ENCODE assay signal across 27 cellular contexts in the genomic region with DNA sequence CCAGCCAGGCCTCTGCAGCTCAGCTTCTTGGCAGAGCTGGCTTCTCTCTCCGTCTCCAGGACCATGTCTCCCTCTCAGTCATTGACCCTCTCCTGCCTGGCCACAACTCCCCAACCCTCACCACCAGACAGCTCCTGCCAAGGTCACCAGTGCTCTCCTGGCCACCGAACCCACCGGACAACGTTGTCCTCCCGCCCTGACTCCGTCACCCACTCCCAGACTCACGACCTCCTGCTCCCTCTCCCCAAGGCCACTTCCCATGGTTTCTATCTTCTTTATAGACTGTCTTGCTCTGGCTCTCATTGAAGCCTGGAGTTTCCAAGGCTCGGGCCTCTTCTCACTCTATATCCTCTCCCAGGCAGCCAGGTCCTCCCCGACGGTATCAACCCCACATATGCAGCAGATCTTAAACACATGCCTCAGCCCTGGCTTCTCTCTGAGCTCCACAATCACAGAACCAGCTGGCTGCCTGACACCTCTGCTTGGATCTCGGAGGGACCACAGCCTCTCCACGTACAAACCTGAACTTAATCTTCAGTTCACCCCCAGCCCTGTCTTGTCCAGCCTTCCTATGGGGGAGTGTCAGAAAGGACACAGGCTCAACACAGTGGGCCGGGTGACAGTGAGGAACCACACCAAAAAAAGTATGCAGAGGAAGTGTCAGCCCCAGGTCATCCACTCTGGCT.
DNase-seq lines count a peak whose midpoint lies in the region; ATAC-seq, FAIRE-seq and TF ChIP-seq lines count a peak whose summit lies in the region.
"Had no signal": no experiment of that assay in that cellular context is flagged by ENCODE, and none has a peak within 500 bp of the region (broad histone marks: within the 10 kb centered on the region; RNA-seq: fewer than 3 reads in every experiment).

No MANE protein-coding gene starts in this region.

- CTCF ChIA-PET in H1 (lab: Charles Lee; ENCODE audit: partially characterized antibody) = interaction anchor here (0.6 to 7.7 kb wide), 11 partner anchors 9 to 177 kb away, joined by 3 to 111 read pairs (median 4); no protein-coding TSS in a partner anchor

- no peak overlapping the region for H3K56ac ChIP-seq in H1 (replicated peaks; ENCODE audit: insufficient read length, low read depth, low read length)

- no peak overlapping the region for H3K18ac ChIP-seq in H1 (ENCODE audit: extremely low read depth, low read length)

- no peak overlapping the region for H4K8ac ChIP-seq in H1 (ENCODE audit: extremely low read depth, insufficient read depth, low read length)

- TF ChIP-seq EP300 in H1 (IDR thresholded peaks at IDR 0.05; ENCODE audit: borderline replicate concordance in 1 of 2, low read depth in 2 of 2, low read length in 2 of 2) = no peak

- intact Hi-C loops in posterior vena cava (cut with DNase I) = no loop called here
- intact Hi-C loops in breast epithelium (cut with DNase I; ENCODE audit: low total_unique reads) = no loop called here

- no peak overlapping the region for H2AK5ac ChIP-seq in H1 (ENCODE audit: low read depth, low read length)

- H3K9me3 ChIP-seq in H1 (ENCODE audit: insufficient read depth in 2 of 2, low read depth in 1 of 2, low read length in 1 of 2) (no peaks in the 10 kb centered on the region), breast epithelium (no peaks in the 10 kb centered on the region)
- H3K9me3 ChIP-seq: BE2C had no signal

- no peak overlapping the region for H2BK5ac ChIP-seq in H1 (ENCODE audit: low read depth, low read length)

- H2BK120ac ChIP-seq in H1 (replicated peaks; ENCODE audit: low read depth, low read length) = no peak overlapping the region

- no peak overlapping the region for H3K23ac ChIP-seq in H1 (ENCODE audit: insufficient read length)

- H3K4me1 ChIP-seq in H1 (replicated peaks in 1 of 4; ENCODE audit: control insufficient read depth in 3 of 4, insufficient read depth in 4 of 4, low read length in 3 of 4) (peaks cover 0 to 8% (median 2%) of the 10 kb centered on the region in 4 experiments; a peak in 3 of 7 replicates), breast epithelium (no peaks in the 10 kb centered on the region)
- H3K4me1 ChIP-seq: BE2C had no signal

- DNase-seq in activated CD8-positive, alpha-beta memory T cell treated with anti-CD3 and anti-CD28 coated beads for 24 hours = peak; percentile 30
- no peak for DNase-seq in activated CD8-positive, alpha-beta memory T cell treated with anti-CD3 and anti-CD28 coated beads, Interleukin-2, amount 50 U/mL, for 4 hours
- no peak for DNase-seq in H1 (ENCODE audit: low read depth in 1 of 2, low spot score in 2 of 2)
- peak; percentile 55 for DNase-seq in posterior vena cava (ENCODE audit: low spot score)
- DNase-seq in breast epithelium (ENCODE audit: low spot score in 2 of 2) = no peak
- DNase-seq: BE2C; CD8-positive, alpha-beta memory T cell; DMS 273 treated with DMSO at 0.1 percent for 48 hours; DMS79; EL; GDM1; H7; Karpas-422; NCI-H1092; NCI-H1417 treated with DMSO at 0.1 percent for 48 hours; NCI-H1694 treated with DMSO at 0.1 percent for 48 hours; NCI-H2081; NCI-H2227 treated with DMSO at 0.1 percent for 48 hours; NCI-H510A; NCI-H69; RPMI8226; SIG-M5 had no signal

- no peaks in the 10 kb centered on the region for H3K23me2 ChIP-seq in H1 (ENCODE audit: low read depth, low read length)

- H3K9ac ChIP-seq in H1 (replicated peaks in 1 of 4; ENCODE audit: extremely low read depth in 1 of 4, low read depth in 3 of 4, low read length in 3 of 4) = no peak overlapping the region

- H2BK20ac ChIP-seq in H1 (ENCODE audit: low read length) = no peak overlapping the region

- POLR2A ChIA-PET in H1 (lab: Charles Lee; ENCODE audit: partially characterized antibody) = no interaction called here

- H2BK15ac ChIP-seq in H1 (ENCODE audit: low read length) = no peak overlapping the region

- no peak overlapping the region for H4K5ac ChIP-seq in H1 (ENCODE audit: insufficient read length, low read depth, low read length)

- no peaks in the 10 kb centered on the region for H3K79me1 ChIP-seq in H1 (ENCODE audit: low read depth, low read length)

- no peaks in the 10 kb centered on the region for H3K36me3 ChIP-seq in H1 (ENCODE audit: control insufficient read depth in 2 of 4, insufficient read depth in 4 of 4, low read length in 3 of 4)
- no peaks in the 10 kb centered on the region for H3K36me3 ChIP-seq in breast epithelium
- H3K36me3 ChIP-seq: BE2C had no signal

- H3K4me3 ChIP-seq in H1 (ENCODE audit: extremely low read depth in 1 of 4, insufficient read depth in 2 of 4, low read depth in 3 of 4, low read length in 4 of 4) (no peak overlapping the region), breast epithelium (no peak overlapping the region)
- H3K4me3 ChIP-seq: GM12878 had no signal

- peak overlapping the region; percentile 19 for H4K91ac ChIP-seq in H1 (replicated peaks; ENCODE audit: insufficient read length, low read length)

- no peak overlapping the region for H3K4me2 ChIP-seq in H1 (ENCODE audit: insufficient read depth in 1 of 2, low read depth in 2 of 2, low read length in 2 of 2)

- TF ChIP-seq CTCF in H1 (IDR thresholded peaks at IDR 0.05; ENCODE audit: control extremely low read depth in 1 of 3, insufficient read depth in 1 of 3, low read depth in 1 of 3, low read length in 3 of 3) = no peak
- no peak for TF ChIP-seq CTCF in breast epithelium (IDR thresholded peaks at IDR 0.05)

- no peak overlapping the region for H3K4ac ChIP-seq in H1 (replicated peaks; ENCODE audit: insufficient read length, low read depth, low read length)

- no peak for TF ChIP-seq RAD21 in H1 (IDR thresholded peaks at IDR 0.05 in 1 of 2, conservative IDR thresholded peaks at IDR 0.05 in 1 of 2; ENCODE audit: low read depth in 2 of 2, low read length in 2 of 2)

- FAIRE-seq in H1 (lab: Jason Lieb, UNC) = no peak
- FAIRE-seq: GM12878, HepG2 had no signal

- H2AFZ ChIP-seq in H1 (ENCODE audit: low read length) = no peak overlapping the region

- 88% methylated on average over 13 of the region's 13 CpGs; no CpG with 5 or more reads in 1 of the 2 experiments for WGBS in H1 (ENCODE audit: extremely low coverage in 1 of 2, insufficient coverage in 1 of 2, insufficient read length in 1 of 2, insufficient replicate concordance in 2 of 2, low coverage in 1 of 2, low lambda C conversion rate in 2 of 2, missing lambda C conversion rate in 1 of 2), 2 experiments

- H3K14ac ChIP-seq in H1 (ENCODE audit: insufficient read length) = no peak overlapping the region

- TF ChIP-seq POLR2A in H1 (IDR thresholded peaks at IDR 0.05; ENCODE audit: control extremely low read depth in 1 of 2, low read depth in 2 of 2, low read length in 2 of 2) = no peak
- no peak for TF ChIP-seq POLR2A in breast epithelium (IDR thresholded peaks at IDR 0.05)

- H3K27ac ChIP-seq in H1 (ENCODE audit: low read depth, low read length) = no peak overlapping the region
- H3K27ac ChIP-seq in breast epithelium = no peak overlapping the region
- H3K27ac ChIP-seq: 22Rv1 had no signal

- no peaks in the 10 kb centered on the region for H3K79me2 ChIP-seq in H1 (ENCODE audit: control insufficient read depth in 1 of 2, insufficient read depth in 2 of 2, low read length in 2 of 2)

- H3K27me3 ChIP-seq in H1 (replicated peaks in 1 of 4; ENCODE audit: control insufficient read depth in 3 of 4, extremely low read depth in 1 of 4, insufficient read depth in 3 of 4, low read length in 3 of 4) = 0 out of 7 replicates have a peak, but pooled peaks cover 0 to 3% (median 0%) of the 10 kb centered on the region in 4 experiments
- peaks cover 0 to 7% of the 10 kb centered on the region in 2 donors for H3K27me3 ChIP-seq in breast epithelium
- H3K27me3 ChIP-seq: BE2C had no signal

- no peaks in the 10 kb centered on the region for H4K20me1 ChIP-seq in H1 (replicated peaks in 1 of 2; ENCODE audit: control insufficient read depth in 1 of 2, insufficient read depth in 2 of 2, low read length in 2 of 2)

- ATAC-seq in GM18873 (IDR thresholded peaks at IDR 0.05; ENCODE audit: low FRiP score, unreplicated experiment) = no peak
- no peak for ATAC-seq in GM21825 (IDR thresholded peaks at IDR 0.05; ENCODE audit: unreplicated experiment)
- ATAC-seq: GM12878, HepG2 had no signal

- H2BK12ac ChIP-seq in H1 (ENCODE audit: low read depth, low read length) = no peak overlapping the region

TF ChIP-seq in H1, 55 proteins besides CTCF, POLR2A, EP300 and RAD21:
- TF ChIP-seq ATF3 (IDR thresholded peaks at IDR 0.05; ENCODE audit: insufficient read depth, low read depth, low read length) (no peak), TEAD4 (IDR thresholded peaks at IDR 0.05; ENCODE audit: low read depth, low read length) (no peak), NANOG (IDR thresholded peaks at IDR 0.05; ENCODE audit: insufficient read depth, low read depth, low read length, poor library complexity, severe bottlenecking) (no peak), ASH2L (IDR thresholded peaks at IDR 0.05; ENCODE audit: low read length) (no peak), POU5F1 (IDR thresholded peaks at IDR 0.05; ENCODE audit: low read depth, low read length) (no peak), CBX5 (IDR thresholded peaks at IDR 0.05; ENCODE audit: low read depth, low read length) (no peak), GTF2F1 (IDR thresholded peaks at IDR 0.05; ENCODE audit: borderline replicate concordance, low read depth, low read length) (no peak), TCF12 (IDR thresholded peaks at IDR 0.05; ENCODE audit: low read depth, low read length) (no peak), RXRA (IDR thresholded peaks at IDR 0.05; ENCODE audit: insufficient read depth, low read depth, low read length) (no peak), SUZ12 (IDR thresholded peaks at IDR 0.05; ENCODE audit: low read length) (no peak), SP2 (IDR thresholded peaks at IDR 0.05; ENCODE audit: low read length) (no peak), RFX5 (IDR thresholded peaks at IDR 0.05; ENCODE audit: borderline replicate concordance, low read depth, low read length) (no peak), SIX5 (IDR thresholded peaks at IDR 0.05; ENCODE audit: low read depth, low read length) (no peak), JUN (IDR thresholded peaks at IDR 0.05; ENCODE audit: low read depth, low read length) (no peak), SIN3A (conservative IDR thresholded peaks at IDR 0.05 in 1 of 2, IDR thresholded peaks at IDR 0.05 in 1 of 2; ENCODE audit: low read depth in 1 of 2, low read length in 2 of 2) (no peak)
- TF ChIP-seq, protein P1, sequence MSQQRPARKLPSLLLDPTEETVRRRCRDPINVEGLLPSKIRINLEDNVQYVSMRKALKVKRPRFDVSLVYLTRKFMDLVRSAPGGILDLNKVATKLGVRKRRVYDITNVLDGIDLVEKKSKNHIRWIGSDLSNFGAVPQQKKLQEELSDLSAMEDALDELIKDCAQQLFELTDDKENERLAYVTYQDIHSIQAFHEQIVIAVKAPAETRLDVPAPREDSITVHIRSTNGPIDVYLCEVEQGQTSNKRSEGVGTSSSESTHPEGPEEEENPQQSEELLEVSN (IDR thresholded peaks at IDR 0.05) = no peak

Comparison
In these comparisons a context has a peak if more than half of its experiments do, and no peak if none do; other contexts are left out.
1. DNase-seq: peak in activated CD8-positive, alpha-beta memory T cell treated with anti-CD3 and anti-CD28 coated beads for 24 hours (single experiment) and posterior vena cava (single experiment); none in activated CD8-positive, alpha-beta memory T cell treated with anti-CD3 and anti-CD28 coated beads, Interleukin-2, amount 50 U/mL, for 4 hours (single experiment), H1 (0 of 2) and breast epithelium (0 of 2).